In genomic region chr13:90696656-90697055, GRCh38 we compare ENCODE assay signal across 1 cellular context.
TF ChIP-seq lines count a peak whose summit lies in the region.

No MANE protein-coding gene starts in this region.

TF ChIP-seq in IMR-90, 13 proteins besides CTCF, POLR2A, EP300 and RAD21:
- no peak for TF ChIP-seq ELK1 (IDR thresholded peaks at IDR 0.05; ENCODE audit: borderline replicate concordance, low read depth, low read length)
- no peak for TF ChIP-seq MXI1 (IDR thresholded peaks at IDR 0.05; ENCODE audit: borderline replicate concordance, low read depth, low read length)
- TF ChIP-seq NFE2L2 (IDR thresholded peaks at IDR 0.05; ENCODE audit: low read depth, low read length), result no peak
- TF ChIP-seq USF2 (IDR thresholded peaks at IDR 0.05; ENCODE audit: low read depth, low read length), result no peak
- TF ChIP-seq MAZ (IDR thresholded peaks at IDR 0.05; ENCODE audit: borderline replicate concordance, low read depth, low read length), result no peak
- no peak for TF ChIP-seq CHD1 (IDR thresholded peaks at IDR 0.05; ENCODE audit: low read depth, low read length)
- no peak for TF ChIP-seq BHLHE40 (IDR thresholded peaks at IDR 0.05; ENCODE audit: low read depth, low read length)
- TF ChIP-seq CEBPB (IDR thresholded peaks at IDR 0.05; ENCODE audit: low read depth, low read length), result no peak
- no peak for TF ChIP-seq MAFK (IDR thresholded peaks at IDR 0.05; ENCODE audit: low read depth, low read length)
- no peak for TF ChIP-seq SMC3 (IDR thresholded peaks at IDR 0.05; ENCODE audit: low read depth, low read length)
- TF ChIP-seq FOS (IDR thresholded peaks at IDR 0.05; ENCODE audit: low read depth, low read length), result no peak
- TF ChIP-seq RFX5 (IDR thresholded peaks at IDR 0.05; ENCODE audit: low read depth, low read length), result no peak
- no peak for TF ChIP-seq RCOR1 (IDR thresholded peaks at IDR 0.05; ENCODE audit: insufficient replicate concordance, low read length)
